ENCODE assay signal across 18 cellular contexts in the genomic region with DNA sequence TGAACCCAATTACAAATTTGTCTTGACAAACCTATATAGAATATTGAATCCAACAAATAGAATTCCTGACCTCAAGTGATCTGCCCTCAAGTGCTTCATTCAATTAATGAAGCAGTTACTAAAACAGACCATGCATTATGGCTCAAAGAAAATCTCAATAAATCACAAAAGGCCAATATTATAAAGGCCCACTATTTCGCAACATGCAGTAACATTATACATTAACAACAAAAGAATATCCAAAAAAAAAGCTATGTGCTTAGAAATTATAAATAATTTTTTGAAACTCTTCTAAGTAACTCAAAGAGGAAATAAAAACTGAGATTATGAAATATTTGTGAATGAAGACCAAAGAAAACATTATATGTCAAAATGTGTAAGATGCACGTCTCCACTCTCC.
DNase-seq lines count a peak whose midpoint lies in the region; ATAC-seq, FAIRE-seq and TF ChIP-seq lines count a peak whose summit lies in the region.
"Had no signal": no experiment of that assay in that cellular context is flagged by ENCODE, and none has a peak within 500 bp of the region (broad histone marks: within the 10 kb centered on the region; RNA-seq: fewer than 3 reads in every experiment).

No MANE protein-coding gene starts in this region.

- H3K4me3 ChIP-seq in HepG2 (replicated peaks in 1 of 3; ENCODE audit: insufficient read depth in 1 of 3, low read depth in 2 of 3, low read length in 3 of 3) (no peak overlapping the region), right lobe of liver (no peak overlapping the region), adipocyte (ENCODE audit: low read length) (no peak overlapping the region)
- H3K4me3 ChIP-seq: BLaER1 had no signal

- no peak overlapping the region for H3K4me2 ChIP-seq in HepG2 (ENCODE audit: low read depth, low read length)
- H3K4me2 ChIP-seq: BLaER1 had no signal

- WGBS in HepG2 (ENCODE audit: low lambda C conversion rate) = 98% methylated on average over 2 of the region's 2 CpGs
- 71% methylated on average over 2 of the region's 2 CpGs for WGBS in right lobe of liver (ENCODE audit: insufficient coverage, low coverage, low lambda C conversion rate, missing lambda C conversion rate)

- in situ Hi-C loops in HepG2 (cut with HindIII; ENCODE audit: extremely low pct_ligation_motif_present, low pct_unique_long_range_greater_than_20kb) = loop anchor here (25.0 kb wide), 1 partner anchor 530 kb away; no protein-coding TSS in a partner anchor

- TF ChIP-seq RAD21 in HepG2 (CRISPR knock-in tag; IDR thresholded peaks at IDR 0.05) = no peak

- no peaks in the 10 kb centered on the region for H3K27me3 Mint-ChIP-seq in activated CD4-positive, alpha-beta memory T cell treated with anti-CD3 and anti-CD28 coated beads, Interleukin-2, amount 10 ng/mL, durations not matched to agents 7 days and 5 days
- no peaks in the 10 kb centered on the region for H3K27me3 Mint-ChIP-seq in activated naive CD4-positive, alpha-beta T cell treated with anti-CD3 and anti-CD28 coated beads, Interleukin-2, amount 10 ng/mL, durations not matched to agents 7 days and 5 days
- H3K27me3 Mint-ChIP-seq: CD8-positive, alpha-beta memory T cell had no signal

- no peaks in the 10 kb centered on the region for H3K9me3 Mint-ChIP-seq in activated CD4-positive, alpha-beta memory T cell treated with anti-CD3 and anti-CD28 coated beads, Interleukin-2, amount 10 ng/mL, durations not matched to agents 7 days and 5 days
- H3K9me3 Mint-ChIP-seq in activated naive CD4-positive, alpha-beta T cell treated with anti-CD3 and anti-CD28 coated beads, Interleukin-2, amount 10 ng/mL, durations not matched to agents 7 days and 5 days = no peaks in the 10 kb centered on the region
- H3K9me3 Mint-ChIP-seq: CD8-positive, alpha-beta memory T cell had no signal

- H2AFZ ChIP-seq in HepG2 (ENCODE audit: low read length) = no peak overlapping the region

- TF ChIP-seq POLR2A in HepG2 (IDR thresholded peaks at IDR 0.05; ENCODE audit: insufficient read depth in 1 of 2, low read depth in 2 of 2, low read length in 2 of 2) (no peak), right lobe of liver (IDR thresholded peaks at IDR 0.05) (no peak)

- no peaks in the 10 kb centered on the region for H3K36me3 Mint-ChIP-seq in activated CD4-positive, alpha-beta memory T cell treated with anti-CD3 and anti-CD28 coated beads, Interleukin-2, amount 10 ng/mL, durations not matched to agents 7 days and 5 days (ENCODE audit: low read depth)
- no peaks in the 10 kb centered on the region for H3K36me3 Mint-ChIP-seq in activated naive CD4-positive, alpha-beta T cell treated with anti-CD3 and anti-CD28 coated beads, Interleukin-2, amount 10 ng/mL, durations not matched to agents 7 days and 5 days
- H3K36me3 Mint-ChIP-seq: CD8-positive, alpha-beta memory T cell had no signal

- H3K27ac ChIP-seq in HepG2 (ENCODE audit: extremely low read length, insufficient read depth, low read length) = no peak overlapping the region
- H3K27ac ChIP-seq in right lobe of liver = no peak overlapping the region
- H3K27ac ChIP-seq: 22Rv1, BLaER1 had no signal

- ATAC-seq in HepG2 = no peak
- no peak for ATAC-seq in right lobe of liver
- no peak for ATAC-seq in omental fat pad (ENCODE audit: low FRiP score)

- H3K9ac ChIP-seq in HepG2 (ENCODE audit: insufficient read depth, low read depth, low read length) (no peak overlapping the region), adipocyte (ENCODE audit: low read length) (no peak overlapping the region)
- H3K9ac ChIP-seq: BLaER1 had no signal

- no peak for TF ChIP-seq CTCF in HepG2 (CRISPR knock-in tag; IDR thresholded peaks at IDR 0.05)
- TF ChIP-seq CTCF in right lobe of liver (IDR thresholded peaks at IDR 0.05) = no peak
- no peak for TF ChIP-seq CTCF in omental fat pad (IDR thresholded peaks at IDR 0.05)

- no TSS peak for BruUV-seq in HepG2 (replicated peaks; lab: Mats Ljungman, UMichigan)

- H3K79me2 ChIP-seq in HepG2 (ENCODE audit: insufficient read depth, low read length) = no peaks in the 10 kb centered on the region

- no peaks in the 10 kb centered on the region for H3K27me3 ChIP-seq in HepG2 (ENCODE audit: control insufficient read depth in 1 of 2, insufficient read depth in 2 of 2, low read length in 2 of 2)
- no peaks in the 10 kb centered on the region for H3K27me3 ChIP-seq in right lobe of liver
- peaks cover 12% of the 10 kb centered on the region for H3K27me3 ChIP-seq in adipocyte (replicated peaks; ENCODE audit: control insufficient read depth, insufficient read depth, low read length)
- H3K27me3 ChIP-seq: BLaER1 had no signal

- POLR2A ChIA-PET in HepG2 (lab: Yijun Ruan, JAX) = no interaction called here
- POLR2A ChIA-PET in activated CD4-positive, alpha-beta memory T cell treated with anti-CD3 and anti-CD28 coated beads, Interleukin-2, amount 10 ng/mL, durations not matched to agents 7 days and 5 days (lab: Charles Lee) = no interaction called here

- no peak overlapping the region for H3K4me3 Mint-ChIP-seq in activated CD4-positive, alpha-beta memory T cell treated with anti-CD3 and anti-CD28 coated beads, Interleukin-2, amount 10 ng/mL, durations not matched to agents 7 days and 5 days
- no peak overlapping the region for H3K4me3 Mint-ChIP-seq in activated naive CD4-positive, alpha-beta T cell treated with anti-CD3 and anti-CD28 coated beads, Interleukin-2, amount 10 ng/mL, durations not matched to agents 7 days and 5 days
- H3K4me3 Mint-ChIP-seq: CD8-positive, alpha-beta memory T cell had no signal

- H3K9me3 ChIP-seq in HepG2 (ENCODE audit: low read length) (no peaks in the 10 kb centered on the region), right lobe of liver (no peaks in the 10 kb centered on the region), adipocyte (ENCODE audit: control insufficient read depth, low read length) (no peaks in the 10 kb centered on the region)
- H3K9me3 ChIP-seq: BLaER1, Caco-2 had no signal

- H3K4me1 Mint-ChIP-seq in activated CD4-positive, alpha-beta memory T cell treated with anti-CD3 and anti-CD28 coated beads, Interleukin-2, amount 10 ng/mL, durations not matched to agents 7 days and 5 days = no peaks in the 10 kb centered on the region
- no peaks in the 10 kb centered on the region for H3K4me1 Mint-ChIP-seq in activated naive CD4-positive, alpha-beta T cell treated with anti-CD3 and anti-CD28 coated beads, Interleukin-2, amount 10 ng/mL, durations not matched to agents 7 days and 5 days
- H3K4me1 Mint-ChIP-seq: CD8-positive, alpha-beta memory T cell had no signal

- CTCF ChIA-PET in HepG2 (lab: Yijun Ruan, JAX; ENCODE audit: low intra/inter-chr PET ratio, low total read pairs) = no interaction called here
- CTCF ChIA-PET in activated CD4-positive, alpha-beta memory T cell treated with anti-CD3 and anti-CD28 coated beads, Interleukin-2, amount 10 ng/mL, durations not matched to agents 7 days and 5 days (lab: Charles Lee) = no interaction called here
- CTCF ChIA-PET in activated naive CD4-positive, alpha-beta T cell treated with anti-CD3 and anti-CD28 coated beads, Interleukin-2, amount 10 ng/mL, durations not matched to agents 7 days and 5 days (lab: Charles Lee) = no interaction called here

- no peaks in the 10 kb centered on the region for H4K20me1 ChIP-seq in HepG2 (ENCODE audit: insufficient read depth, low read length)
- H4K20me1 ChIP-seq: BLaER1 had no signal

- peak; percentile 42 for FAIRE-seq in HepG2 (lab: Jason Lieb, UNC)
- FAIRE-seq: GM12892, HTR-8/SVneo had no signal

- no peak overlapping the region for H3K27ac Mint-ChIP-seq in activated CD4-positive, alpha-beta memory T cell treated with anti-CD3 and anti-CD28 coated beads, Interleukin-2, amount 10 ng/mL, durations not matched to agents 7 days and 5 days
- H3K27ac Mint-ChIP-seq in activated naive CD4-positive, alpha-beta T cell treated with anti-CD3 and anti-CD28 coated beads, Interleukin-2, amount 10 ng/mL, durations not matched to agents 7 days and 5 days = no peak overlapping the region
- H3K27ac Mint-ChIP-seq: CD8-positive, alpha-beta memory T cell had no signal

- no peak for TF ChIP-seq EP300 in HepG2 (IDR thresholded peaks at IDR 0.05; ENCODE audit: low read depth in 2 of 2, low read length in 2 of 2)
- no peak for TF ChIP-seq EP300 in HepG2 (CRISPR knock-in tag; IDR thresholded peaks at IDR 0.05; ENCODE audit: borderline replicate concordance)

- intact Hi-C loops in HepG2 (cut with micrococcal nuclease; ENCODE audit: unreplicated experiment) = no loop called here
- intact Hi-C loops in right lobe of liver (cut with DNase I) = no loop called here

- H3K4me1 ChIP-seq in HepG2 (ENCODE audit: insufficient read depth, low read length) (no peaks in the 10 kb centered on the region), right lobe of liver (no peaks in the 10 kb centered on the region), adipocyte (ENCODE audit: control insufficient read depth, insufficient read depth, low read length) (no peaks in the 10 kb centered on the region)
- H3K4me1 ChIP-seq: BLaER1 had no signal

- H3K36me3 ChIP-seq in HepG2 (replicated peaks in 1 of 2; ENCODE audit: control insufficient read depth in 1 of 2, insufficient read depth in 2 of 2, low read length in 2 of 2) = no peaks in the 10 kb centered on the region
- no peaks in the 10 kb centered on the region for H3K36me3 ChIP-seq in right lobe of liver
- H3K36me3 ChIP-seq in adipocyte (ENCODE audit: control insufficient read depth, insufficient read depth, low read length, severe bottlenecking) = no peaks in the 10 kb centered on the region
- H3K36me3 ChIP-seq: BLaER1 had no signal

- DNase-seq in HepG2 (ENCODE audit: low spot score) = no peak
- no peak for DNase-seq in right lobe of liver
- DNase-seq in adipocyte (ENCODE audit: low read depth) = peak; percentile 66
- peak; percentile 12 for DNase-seq in fibroblast of gingiva (ENCODE audit: low read depth)
- DNase-seq in activated CD4-positive, alpha-beta T cell treated with anti-CD3 and anti-CD28 coated beads, Interleukin-2, amount 50 U/mL, for 1 hour = no peak
- no peak for DNase-seq in activated CD4-positive, alpha-beta memory T cell treated with anti-CD3 and anti-CD28 coated beads, Interleukin-2, amount 10 ng/mL, durations not matched to agents 7 days and 5 days
- DNase-seq in activated naive CD4-positive, alpha-beta T cell treated with anti-CD3 and anti-CD28 coated beads, Interleukin-2, amount 10 ng/mL, durations not matched to agents 7 days and 5 days = no peak
- DNase-seq in omental fat pad (ENCODE audit: low spot score) = no peak
- DNase-seq: AML-193; Caco-2; CD8-positive, alpha-beta memory T cell; DND-41; GDM1; HCEC 1CT had no signal

TF ChIP-seq in HepG2, 621 proteins besides CTCF, POLR2A, EP300 and RAD21:
- TF ChIP-seq THAP11 (CRISPR knock-in tag; IDR thresholded peaks at IDR 0.05) (no peak), ZMYM3 (CRISPR knock-in tag; IDR thresholded peaks at IDR 0.05) (no peak), CEBPB (IDR thresholded peaks at IDR 0.05; ENCODE audit: borderline replicate concordance, low read depth, low read length) (peak; percentile 47; the same call in 1 of the 2 replicates)

Comparison
In these comparisons a context has a peak if more than half of its experiments do, and no peak if none do; other contexts are left out.
1. DNase-seq: peak in adipocyte (single experiment) and fibroblast of gingiva (single experiment); none in HepG2 (single experiment), right lobe of liver (0 of 3), activated CD4-positive, alpha-beta T cell treated with anti-CD3 and anti-CD28 coated beads, Interleukin-2, amount 50 U/mL, for 1 hour (single experiment), activated CD4-positive, alpha-beta memory T cell treated with anti-CD3 and anti-CD28 coated beads, Interleukin-2, amount 10 ng/mL, durations not matched to agents 7 days and 5 days (single experiment), activated naive CD4-positive, alpha-beta T cell treated with anti-CD3 and anti-CD28 coated beads, Interleukin-2, amount 10 ng/mL, durations not matched to agents 7 days and 5 days (single experiment) and omental fat pad (single experiment).